Comparison of ENCODE assay signal across 7 cellular contexts in the genomic region with DNA sequence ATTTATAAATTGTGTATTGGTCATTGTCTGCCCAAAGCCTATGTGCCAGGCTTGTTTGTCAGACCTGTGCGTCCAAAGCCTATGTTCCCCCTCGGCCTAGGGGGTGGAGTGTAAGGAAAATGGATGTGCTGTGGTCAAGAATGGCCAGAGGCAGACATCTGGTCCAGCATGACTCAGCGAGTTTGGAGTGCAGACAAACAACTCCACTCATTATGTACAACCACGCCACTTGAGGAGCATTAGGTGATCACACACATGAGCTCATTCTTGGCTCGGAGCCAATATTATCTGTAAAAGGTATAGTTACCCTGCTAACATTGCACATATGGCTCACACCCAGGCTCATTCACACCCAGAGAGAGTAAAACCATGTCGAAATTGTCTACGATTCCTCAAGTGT.
DNase-seq lines count a peak whose midpoint lies in the region; ATAC-seq, FAIRE-seq and TF ChIP-seq lines count a peak whose summit lies in the region.

No MANE protein-coding gene starts in this region.

- DNase-seq in HFFc6 = peak; percentile 31
- DNase-seq in NCI-H2196 (lab: John Stamatoyannopoulos, UW; ENCODE audit: unreplicated experiment) = peak; percentile 81
- DNase-seq in bronchial epithelial cell (ENCODE audit: low read depth) = peak; percentile 99
- peak; percentile 79 for DNase-seq in skeletal muscle cell (ENCODE audit: low read depth)
- no peak for DNase-seq in stimulated activated naive B cell treated with anti-CD40 and anti-IgM and Interleukin-4, amounts not matched to agents 10 μg/mL and 1 μg/mL and 100 μg/mL, for 72 hours
- no peak for DNase-seq in GM20000 (ENCODE audit: low spot score)

- H3K27ac Mint-ChIP-seq in HFFc6 = no peak overlapping the region
- no peak overlapping the region for H3K27ac Mint-ChIP-seq in stimulated activated naive B cell treated with anti-CD40 and anti-IgM and Interleukin-4, amounts not matched to agents 10 μg/mL and 1 μg/mL and 100 μg/mL, for 72 hours

- H3K27me3 ChIP-seq in bronchial epithelial cell (ENCODE audit: control insufficient read depth, insufficient read depth, low read length) = no peaks in the 10 kb centered on the region

- no peak for ATAC-seq in stimulated activated naive B cell treated with anti-CD40 and anti-IgM and Interleukin-4, amounts not matched to agents 10 μg/mL and 1 μg/mL and 100 μg/mL, for 72 hours (replicated peaks)
- ATAC-seq in activated CD4-positive, CD25-positive, alpha-beta regulatory T cell treated with anti-CD3 and anti-CD28 coated beads, Interleukin-2, amount 50 U/mL, for 24 hours = no peak

- FAIRE-seq in bronchial epithelial cell (lab: Jason Lieb, UNC) = peak; percentile 98

- H3K27me3 Mint-ChIP-seq in HFFc6 (ENCODE audit: insufficient read depth) = no peaks in the 10 kb centered on the region
- no peaks in the 10 kb centered on the region for H3K27me3 Mint-ChIP-seq in stimulated activated naive B cell treated with anti-CD40 and anti-IgM and Interleukin-4, amounts not matched to agents 10 μg/mL and 1 μg/mL and 100 μg/mL, for 72 hours

- H3K4me3 Mint-ChIP-seq in HFFc6 = no peak overlapping the region
- H3K4me3 Mint-ChIP-seq in stimulated activated naive B cell treated with anti-CD40 and anti-IgM and Interleukin-4, amounts not matched to agents 10 μg/mL and 1 μg/mL and 100 μg/mL, for 72 hours = no peak overlapping the region

- no peaks in the 10 kb centered on the region for H3K36me3 ChIP-seq in bronchial epithelial cell (ENCODE audit: control insufficient read depth, insufficient read depth, low read length)

- no peak for TF ChIP-seq CTCF in HFFc6 (IDR thresholded peaks at IDR 0.05)
- TF ChIP-seq CTCF in bronchial epithelial cell (IDR thresholded peaks at IDR 0.05; ENCODE audit: insufficient read depth, low read length, severe bottlenecking) = no peak
- no peak for TF ChIP-seq CTCF in GM20000 (IDR thresholded peaks at IDR 0.05; ENCODE audit: extremely low read depth, missing control alignments)

- no peaks in the 10 kb centered on the region; the same call in 1 of the 2 replicates for H3K4me1 Mint-ChIP-seq in HFFc6 (ENCODE audit: low read depth)
- no peaks in the 10 kb centered on the region for H3K4me1 Mint-ChIP-seq in stimulated activated naive B cell treated with anti-CD40 and anti-IgM and Interleukin-4, amounts not matched to agents 10 μg/mL and 1 μg/mL and 100 μg/mL, for 72 hours

- peaks cover 24% of the 10 kb centered on the region for H3K9me3 Mint-ChIP-seq in HFFc6
- H3K9me3 Mint-ChIP-seq in stimulated activated naive B cell treated with anti-CD40 and anti-IgM and Interleukin-4, amounts not matched to agents 10 μg/mL and 1 μg/mL and 100 μg/mL, for 72 hours = peaks cover 0 to 3% of the 10 kb centered on the region in 2 donors

- H3K4me3 ChIP-seq in bronchial epithelial cell (ENCODE audit: low read depth, low read length) (no peak overlapping the region), skeletal muscle cell (ENCODE audit: low read depth, low read length) (no peak overlapping the region)

- H3K36me3 Mint-ChIP-seq in HFFc6 (ENCODE audit: low read depth) = no peaks in the 10 kb centered on the region
- no peaks in the 10 kb centered on the region for H3K36me3 Mint-ChIP-seq in stimulated activated naive B cell treated with anti-CD40 and anti-IgM and Interleukin-4, amounts not matched to agents 10 μg/mL and 1 μg/mL and 100 μg/mL, for 72 hours

Comparison
In these comparisons a context has a peak if more than half of its experiments do, and no peak if none do; other contexts are left out.
1. DNase-seq: peak in HFFc6 (single experiment), NCI-H2196 (single experiment), bronchial epithelial cell (single experiment) and skeletal muscle cell (single experiment); none in stimulated activated naive B cell treated with anti-CD40 and anti-IgM and Interleukin-4, amounts not matched to agents 10 μg/mL and 1 μg/mL and 100 μg/mL, for 72 hours (single experiment) and GM20000 (single experiment).